ENCODE assay signal across 11 cellular contexts in genomic region chr10:6124666-6125065, GRCh38. TPM values are rescaled to one million over a fixed set of nuclear protein-coding genes. Genes with fewer than 3 reads are reported as not detected.
A peak's percentile ranks its signal among the peaks of the same experiment; 100 is the strongest.
DNase-seq lines count a peak whose midpoint lies in the region; ATAC-seq, FAIRE-seq and TF ChIP-seq lines count a peak whose summit lies in the region.
"Had no signal": no experiment of that assay in that cellular context is flagged by ENCODE, and none has a peak within 500 bp of the region (broad histone marks: within the 10 kb centered on the region; RNA-seq: fewer than 3 reads in every experiment).

No MANE protein-coding gene starts in this region.

- no peaks in the 10 kb centered on the region for H3K9me3 ChIP-seq in upper lobe of left lung

- H3K27ac Mint-ChIP-seq in activated T-cell treated with anti-CD3 and anti-CD28 coated beads, Interleukin-2, amount 50 U/mL, for 24 hours, result no peak overlapping the region
- peak overlapping the region; percentile 60 for H3K27ac Mint-ChIP-seq in nephron progenitor cell

- H3K4me1 ChIP-seq in upper lobe of left lung, result peaks cover 10 to 31% (median 11%) of the 10 kb centered on the region in 4 donors

- H3K36me3 ChIP-seq in upper lobe of left lung, result no peaks in the 10 kb centered on the region

- no peaks in the 10 kb centered on the region for H3K9me3 Mint-ChIP-seq in activated T-cell treated with anti-CD3 and anti-CD28 coated beads, Interleukin-2, amount 50 U/mL, for 24 hours
- no peaks in the 10 kb centered on the region for H3K9me3 Mint-ChIP-seq in nephron progenitor cell

- H3K4me3 ChIP-seq in fibroblast of villous mesenchyme (ENCODE audit: low read depth, low read length) (no peak overlapping the region), upper lobe of left lung (no peak overlapping the region)

- no peak for TF ChIP-seq EP300 in upper lobe of left lung (IDR thresholded peaks at IDR 0.05)

- no peak for FAIRE-seq in D721Med (lab: Jason Lieb, UNC)

- peaks cover 45% of the 10 kb centered on the region for H3K4me1 Mint-ChIP-seq in activated T-cell treated with anti-CD3 and anti-CD28 coated beads, Interleukin-2, amount 50 U/mL, for 24 hours (ENCODE audit: low read depth)
- H3K4me1 Mint-ChIP-seq in nephron progenitor cell, result peaks cover 68% of the 10 kb centered on the region

- TF ChIP-seq CTCF in fibroblast of villous mesenchyme (IDR thresholded peaks at IDR 0.05; ENCODE audit: insufficient read depth, low read depth, low read length) (no peak), nephron progenitor cell (IDR thresholded peaks at IDR 0.05) (no peak), upper lobe of left lung (IDR thresholded peaks at IDR 0.05) (no peak), D721Med (IDR thresholded peaks at IDR 0.05; ENCODE audit: insufficient read depth, missing control alignments) (no peak)

- no peak overlapping the region for H3K4me3 Mint-ChIP-seq in activated T-cell treated with anti-CD3 and anti-CD28 coated beads, Interleukin-2, amount 50 U/mL, for 24 hours
- no peak overlapping the region for H3K4me3 Mint-ChIP-seq in nephron progenitor cell

- H3K27me3 ChIP-seq in upper lobe of left lung, result no peaks in the 10 kb centered on the region

- peak overlapping the region in 3 of 4 donors; percentile 38 to 53 (median 48) for H3K27ac ChIP-seq in upper lobe of left lung

- DNase-seq in activated T-cell treated with anti-CD3 and anti-CD28 coated beads, Interleukin-2, amount 50 U/mL, for 24 hours, result peak; percentile 19
- DNase-seq in activated T-cell treated with anti-CD3 and anti-CD28 coated beads for 4 hours (no peak), fibroblast of villous mesenchyme (ENCODE audit: low read depth) (peak; percentile 36), nephron progenitor cell (no peak), upper lobe of left lung (peak in 1 of 2 donors; percentile 57), D721Med (ENCODE audit: insufficient read length, low spot score) (no peak), iPS-NIHi11 (ENCODE audit: low spot score) (no peak), NCI-H2081 (lab: John Stamatoyannopoulos, UW) (no peak)
- DNase-seq: amniotic stem cell, NCI-H524 had no signal

- ATAC-seq in upper lobe of left lung (ENCODE audit: low FRiP score in 2 of 2), result peak in 1 of 2 donors; percentile 54
- ATAC-seq: HCT116 had no signal

- H3K36me3 Mint-ChIP-seq in activated T-cell treated with anti-CD3 and anti-CD28 coated beads, Interleukin-2, amount 50 U/mL, for 24 hours (ENCODE audit: low read depth), result no peaks in the 10 kb centered on the region
- H3K36me3 Mint-ChIP-seq in nephron progenitor cell (ENCODE audit: low read depth), result peaks cover 8% of the 10 kb centered on the region

- no peak for TF ChIP-seq POLR2A in upper lobe of left lung (IDR thresholded peaks at IDR 0.05)

- WGBS in upper lobe of left lung, 2 donors, result 38 to 39% methylated on average over 9 of the region's 9 CpGs

- no peaks in the 10 kb centered on the region for H3K27me3 Mint-ChIP-seq in activated T-cell treated with anti-CD3 and anti-CD28 coated beads, Interleukin-2, amount 50 U/mL, for 24 hours
- H3K27me3 Mint-ChIP-seq in nephron progenitor cell (ENCODE audit: low read depth, poor library complexity), result peaks cover 8% of the 10 kb centered on the region

RNA-seq across cellular contexts. Expression of gene RBM17, which starts 35.8 kb away (rescaled TPM):
- total RNA-seq in fibroblast of villous mesenchyme, result 29.6 and 47.5 TPM in 2 replicates
- total RNA-seq in upper lobe of left lung, result 100 to 1,000 TPM in 2 of 6 donors, 10 to 100 TPM in 4; 67.6 to 192 (median 84.8) TPM

Comparison
In these comparisons a context has a peak if more than half of its experiments do, and no peak if none do; other contexts are left out.
1. DNase-seq: peak in activated T-cell treated with anti-CD3 and anti-CD28 coated beads, Interleukin-2, amount 50 U/mL, for 24 hours (single experiment) and fibroblast of villous mesenchyme (single experiment); none in activated T-cell treated with anti-CD3 and anti-CD28 coated beads for 4 hours (single experiment), nephron progenitor cell (single experiment), D721Med (single experiment), iPS-NIHi11 (single experiment) and NCI-H2081 (0 of 2).